8 cellular contexts compared by ENCODE assay signal in the genomic region with DNA sequence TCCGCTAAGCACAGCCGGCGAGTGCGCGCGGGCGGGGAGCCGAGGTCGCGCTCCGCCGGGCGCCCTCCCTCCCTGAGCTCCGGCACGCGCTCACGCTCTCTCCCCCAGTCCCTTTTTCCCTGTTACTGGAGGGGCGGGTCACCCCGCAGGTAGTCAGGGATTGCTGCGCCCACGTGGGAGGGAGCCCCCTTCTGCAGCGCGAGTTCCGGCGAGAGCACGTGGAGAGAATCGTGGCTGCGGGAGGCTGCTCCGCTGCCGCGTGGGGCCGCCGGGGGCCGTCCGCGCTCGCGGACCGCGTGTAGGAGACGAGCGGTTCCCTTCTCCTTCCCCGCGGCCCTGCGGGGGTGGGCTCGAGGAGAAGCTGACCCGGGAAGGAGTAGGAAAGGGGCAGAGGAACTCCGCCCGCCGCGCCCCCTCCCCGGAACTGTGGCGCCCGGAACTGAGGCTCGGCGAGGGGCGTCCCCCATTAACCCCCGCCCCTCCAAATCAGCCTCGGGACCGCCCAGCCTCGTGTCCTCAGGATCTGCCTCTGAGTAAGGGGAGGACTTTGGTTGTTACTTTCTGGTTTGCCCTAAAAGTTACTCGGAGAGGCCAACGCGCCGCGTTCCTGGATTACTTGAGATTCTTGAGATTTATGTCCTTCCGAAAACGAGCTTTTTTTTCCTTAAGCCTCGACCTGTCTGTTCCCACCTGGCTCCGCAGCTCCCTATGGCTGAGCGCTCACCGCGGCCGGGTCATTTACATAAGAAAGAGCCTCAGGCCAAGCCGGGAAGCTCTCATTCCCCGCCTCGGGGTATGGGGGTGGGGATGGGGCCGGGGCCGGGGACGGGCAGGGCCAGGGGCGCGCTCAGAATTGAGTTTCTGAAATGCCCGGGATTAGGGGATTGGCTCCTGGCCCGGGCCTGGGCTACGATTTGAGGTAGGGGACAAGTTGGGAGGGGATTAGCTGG. TPM values are rescaled to one million over a fixed set of nuclear protein-coding genes. Genes with fewer than 3 reads are reported as not detected.
DNase-seq lines count a peak whose midpoint lies in the region; ATAC-seq and TF ChIP-seq lines count a peak whose summit lies in the region.

No MANE protein-coding gene starts in this region.

- no peaks in the 10 kb centered on the region for H3K27me3 Mint-ChIP-seq in activated T-helper 17 cell treated with anti-CD3 and anti-CD28 coated beads, Interleukin-2, amount 50 U/mL, for 72 hours

- ATAC-seq in GM19438 (IDR thresholded peaks at IDR 0.05; ENCODE audit: low read depth, unreplicated experiment), result peak; percentile 43
- ATAC-seq in HG03520 (IDR thresholded peaks at IDR 0.05; ENCODE audit: unreplicated experiment), result peak; percentile 40
- ATAC-seq in activated T-helper 17 cell treated with anti-CD3 and anti-CD28 coated beads, Interleukin-2, amount 50 U/mL, for 72 hours (replicated peaks), result peak; percentile 60
- peak; percentile 47 to 63 (median 59) for ATAC-seq in psoas muscle

- H3K9me3 Mint-ChIP-seq in activated T-helper 17 cell treated with anti-CD3 and anti-CD28 coated beads, Interleukin-2, amount 50 U/mL, for 72 hours, result no peaks in the 10 kb centered on the region

- peak in 1 of 6 experiments; percentile 5 for TF ChIP-seq CTCF in Peyer's patch (IDR thresholded peaks at IDR 0.05)
- no peak for TF ChIP-seq CTCF in psoas muscle (IDR thresholded peaks at IDR 0.05)

- H3K27ac ChIP-seq in Peyer's patch, result peak overlapping the region; percentile 37 to 81 (median 72)
- H3K27ac ChIP-seq in psoas muscle, result peak overlapping the region; percentile 81

- H3K36me3 Mint-ChIP-seq in activated T-helper 17 cell treated with anti-CD3 and anti-CD28 coated beads, Interleukin-2, amount 50 U/mL, for 72 hours (ENCODE audit: low read depth), result peaks cover 54% of the 10 kb centered on the region

- peak overlapping the region; percentile 94 for H3K4me3 Mint-ChIP-seq in activated T-helper 17 cell treated with anti-CD3 and anti-CD28 coated beads, Interleukin-2, amount 50 U/mL, for 72 hours

- H3K4me1 ChIP-seq in Peyer's patch (peaks cover 0 to 20% (median 0%) of the 10 kb centered on the region in 4 donors), psoas muscle (peaks cover 19% of the 10 kb centered on the region)

- no peaks in the 10 kb centered on the region for H3K36me3 ChIP-seq in Peyer's patch
- H3K36me3 ChIP-seq in psoas muscle (ENCODE audit: insufficient read depth in 1 of 2, low read depth in 1 of 2), result no peaks in the 10 kb centered on the region

- 0 to 1% (median 1%) methylated on average over 68 to 85 of the region's 85 CpGs for WGBS in psoas muscle, 3 donors

- H3K4me3 ChIP-seq in Peyer's patch (peak overlapping the region; percentile 49 to 78 (median 64)), psoas muscle (peak overlapping the region; percentile 75)

- H3K27me3 ChIP-seq in Peyer's patch (no peaks in the 10 kb centered on the region), psoas muscle (ENCODE audit: insufficient read depth in 3 of 3, low read length in 2 of 3) (no peaks in the 10 kb centered on the region)

- TF ChIP-seq POLR2A in Peyer's patch (IDR thresholded peaks at IDR 0.05), result no peak

- H3K27ac Mint-ChIP-seq in activated T-helper 17 cell treated with anti-CD3 and anti-CD28 coated beads, Interleukin-2, amount 50 U/mL, for 72 hours, result peak overlapping the region; percentile 80

- H3K9me3 ChIP-seq in Peyer's patch, result no peaks in the 10 kb centered on the region
- no peaks in the 10 kb centered on the region for H3K9me3 ChIP-seq in psoas muscle

- peaks cover 39% of the 10 kb centered on the region for H3K4me1 Mint-ChIP-seq in activated T-helper 17 cell treated with anti-CD3 and anti-CD28 coated beads, Interleukin-2, amount 50 U/mL, for 72 hours

- intact Hi-C loops in psoas muscle (cut with DNase I), result loop anchor here (2.0 to 5.0 kb wide), 4 partner anchors 37 to 123 kb away; no protein-coding TSS in a partner anchor

- DNase-seq in COR-L47 (lab: John Stamatoyannopoulos, UW), result peak; percentile 51
- peak; percentile 63 to 70 (median 68) for DNase-seq in Peyer's patch
- DNase-seq in glomerular visceral epithelial cell (ENCODE audit: extremely low spot score), result peak; percentile 49
- peak; percentile 42 to 67 for DNase-seq in psoas muscle
- DNase-seq in NCI-H2107 treated with DMSO at 0.1 percent for 48 hours (lab: John Stamatoyannopoulos, UW; ENCODE audit: unreplicated experiment), result no peak

RNA-seq across cellular contexts. Expression of a gene that starts 1.2 kb away (rescaled TPM):
- total RNA-seq in Peyer's patch, result 10 to 100 TPM in 3 of 4 donors, 1 to 10 TPM in 1; 9.9 to 39.9 (median 24.8) TPM
- total RNA-seq in activated T-helper 17 cell treated with anti-CD3 and anti-CD28 coated beads, Interleukin-2, amount 50 U/mL, for 72 hours, result 10 to 100 TPM; 71.6 to 73.8 TPM
- total RNA-seq in psoas muscle, result 100 to 1,000 TPM in 1 of 4 donors, 10 to 100 TPM in 3; 47.9 to 150 (median 90.9) TPM
- polyA plus RNA-seq in psoas muscle, result 100 to 1,000 TPM in 1 of 3 donors, 10 to 100 TPM in 2; 14.3 to 229 (median 61.0) TPM
